1 cellular context compared by ENCODE assay signal in the genomic region with DNA sequence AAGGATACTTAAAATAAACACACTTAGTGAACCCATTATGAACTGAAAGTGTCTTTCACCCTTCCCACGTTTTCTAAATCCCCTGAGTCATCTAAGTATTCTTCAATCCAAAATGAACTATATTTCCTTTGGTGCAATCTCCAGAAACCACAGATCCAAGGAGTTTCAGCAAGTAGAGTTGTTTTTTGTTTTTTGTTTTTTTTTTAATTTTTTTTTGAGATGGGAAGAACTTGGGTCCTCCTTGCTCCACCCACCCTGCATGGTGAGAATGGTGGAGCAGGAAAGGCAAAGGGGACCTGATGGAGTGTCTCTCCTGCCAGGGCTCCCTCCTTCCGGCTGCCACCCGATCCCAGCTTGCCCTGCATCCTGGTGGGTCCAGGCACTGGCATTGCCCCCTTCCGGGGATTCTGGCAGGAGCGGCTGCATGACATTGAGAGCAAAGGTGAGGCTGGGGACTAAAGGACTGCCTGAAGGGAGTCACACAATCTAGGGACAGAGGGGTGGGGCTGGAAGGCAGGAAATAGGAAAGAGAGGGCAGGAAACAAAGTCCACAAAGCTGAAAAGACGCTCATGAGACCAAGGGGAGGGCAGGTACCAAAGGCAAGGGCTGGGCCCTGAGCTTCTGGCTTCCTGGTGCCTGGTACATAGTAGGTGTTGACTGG.
TF ChIP-seq lines count a peak whose summit lies in the region.

No MANE protein-coding gene starts in this region.

TF ChIP-seq in HepG2, 621 proteins besides CTCF, POLR2A, EP300 and RAD21 (continued from another document and continues in another):
- TF ChIP-seq, protein P1, sequence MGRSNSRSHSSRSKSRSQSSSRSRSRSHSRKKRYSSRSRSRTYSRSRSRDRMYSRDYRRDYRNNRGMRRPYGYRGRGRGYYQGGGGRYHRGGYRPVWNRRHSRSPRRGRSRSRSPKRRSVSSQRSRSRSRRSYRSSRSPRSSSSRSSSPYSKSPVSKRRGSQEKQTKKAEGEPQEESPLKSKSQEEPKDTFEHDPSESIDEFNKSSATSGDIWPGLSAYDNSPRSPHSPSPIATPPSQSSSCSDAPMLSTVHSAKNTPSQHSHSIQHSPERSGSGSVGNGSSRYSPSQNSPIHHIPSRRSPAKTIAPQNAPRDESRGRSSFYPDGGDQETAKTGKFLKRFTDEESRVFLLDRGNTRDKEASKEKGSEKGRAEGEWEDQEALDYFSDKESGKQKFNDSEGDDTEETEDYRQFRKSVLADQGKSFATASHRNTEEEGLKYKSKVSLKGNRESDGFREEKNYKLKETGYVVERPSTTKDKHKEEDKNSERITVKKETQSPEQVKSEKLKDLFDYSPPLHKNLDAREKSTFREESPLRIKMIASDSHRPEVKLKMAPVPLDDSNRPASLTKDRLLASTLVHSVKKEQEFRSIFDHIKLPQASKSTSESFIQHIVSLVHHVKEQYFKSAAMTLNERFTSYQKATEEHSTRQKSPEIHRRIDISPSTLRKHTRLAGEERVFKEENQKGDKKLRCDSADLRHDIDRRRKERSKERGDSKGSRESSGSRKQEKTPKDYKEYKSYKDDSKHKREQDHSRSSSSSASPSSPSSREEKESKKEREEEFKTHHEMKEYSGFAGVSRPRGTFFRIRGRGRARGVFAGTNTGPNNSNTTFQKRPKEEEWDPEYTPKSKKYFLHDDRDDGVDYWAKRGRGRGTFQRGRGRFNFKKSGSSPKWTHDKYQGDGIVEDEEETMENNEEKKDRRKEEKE (IDR thresholded peaks at IDR 0.05): no peak
- TF ChIP-seq, protein P2, sequence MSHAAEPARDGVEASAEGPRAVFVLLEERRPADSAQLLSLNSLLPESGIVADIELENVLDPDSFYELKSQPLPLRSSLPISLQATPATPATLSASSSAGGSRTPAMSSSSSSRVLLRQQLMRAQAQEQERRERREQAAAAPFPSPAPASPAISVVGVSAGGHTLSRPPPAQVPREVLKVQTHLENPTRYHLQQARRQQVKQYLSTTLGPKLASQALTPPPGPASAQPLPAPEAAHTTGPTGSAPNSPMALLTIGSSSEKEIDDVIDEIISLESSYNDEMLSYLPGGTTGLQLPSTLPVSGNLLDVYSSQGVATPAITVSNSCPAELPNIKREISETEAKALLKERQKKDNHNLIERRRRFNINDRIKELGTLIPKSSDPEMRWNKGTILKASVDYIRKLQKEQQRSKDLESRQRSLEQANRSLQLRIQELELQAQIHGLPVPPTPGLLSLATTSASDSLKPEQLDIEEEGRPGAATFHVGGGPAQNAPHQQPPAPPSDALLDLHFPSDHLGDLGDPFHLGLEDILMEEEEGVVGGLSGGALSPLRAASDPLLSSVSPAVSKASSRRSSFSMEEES (CRISPR knock-in tag; IDR thresholded peaks at IDR 0.05): peak; percentile 15; the same call in 1 of the 2 replicates
- TF ChIP-seq HOXD1 (CRISPR knock-in tag; IDR thresholded peaks at IDR 0.05) (no peak), ZNF251 (CRISPR knock-in tag; IDR thresholded peaks at IDR 0.05) (no peak), ZNF441 (CRISPR knock-in tag; IDR thresholded peaks at IDR 0.05; ENCODE audit: borderline replicate concordance) (0 out of 2 replicates have a peak, but pooled peaks have one; percentile 22), EZH2 (conservative IDR thresholded peaks at IDR 0.05; ENCODE audit: low read depth, low read length) (no peak), ZFX (CRISPR knock-in tag; IDR thresholded peaks at IDR 0.05; ENCODE audit: low read depth) (peak; percentile 70), ZNF34 (CRISPR knock-in tag; IDR thresholded peaks at IDR 0.05; ENCODE audit: borderline replicate concordance) (no peak), SAFB2 (CRISPR knock-in tag; IDR thresholded peaks at IDR 0.05; ENCODE audit: borderline replicate concordance, low read depth) (no peak), BHLHE40 (IDR thresholded peaks at IDR 0.05; ENCODE audit: low read length) (no peak), ZNF33A (CRISPR knock-in tag; IDR thresholded peaks at IDR 0.05; ENCODE audit: borderline replicate concordance) (no peak), KLF15 (CRISPR knock-in tag; IDR thresholded peaks at IDR 0.05; ENCODE audit: borderline replicate concordance) (no peak), SMYD3 (CRISPR knock-in tag; IDR thresholded peaks at IDR 0.05) (0 out of 2 replicates have a peak, but pooled peaks have one; percentile 46), MLLT10 (CRISPR knock-in tag; IDR thresholded peaks at IDR 0.05) (no peak), PCBP2 (optimal IDR thresholded peaks at IDR 0.05; ENCODE audit: low read depth, low read length, poor library complexity, severe bottlenecking) (no peak), SNAPC2 (CRISPR knock-in tag; IDR thresholded peaks at IDR 0.05) (0 out of 2 replicates have a peak, but pooled peaks have one; percentile 26), ZKSCAN5 (CRISPR knock-in tag; IDR thresholded peaks at IDR 0.05) (no peak), ZFP90 (CRISPR knock-in tag; IDR thresholded peaks at IDR 0.05; ENCODE audit: borderline replicate concordance) (no peak), STAG1 (CRISPR knock-in tag; IDR thresholded peaks at IDR 0.05) (no peak), PITX1 (CRISPR knock-in tag; IDR thresholded peaks at IDR 0.05) (no peak; the same call in none of the 2 replicates), ZNF775 (CRISPR knock-in tag; IDR thresholded peaks at IDR 0.05; ENCODE audit: borderline replicate concordance) (no peak), KMT2A (CRISPR knock-in tag; IDR thresholded peaks at IDR 0.05) (no peak), ZBTB8A (CRISPR knock-in tag; IDR thresholded peaks at IDR 0.05; ENCODE audit: borderline replicate concordance, low read depth) (no peak), ZSCAN20 (CRISPR knock-in tag; IDR thresholded peaks at IDR 0.05; ENCODE audit: borderline replicate concordance) (no peak), HMG20A (CRISPR knock-in tag; IDR thresholded peaks at IDR 0.05; ENCODE audit: borderline replicate concordance) (no peak)
- TF ChIP-seq, protein P3, sequence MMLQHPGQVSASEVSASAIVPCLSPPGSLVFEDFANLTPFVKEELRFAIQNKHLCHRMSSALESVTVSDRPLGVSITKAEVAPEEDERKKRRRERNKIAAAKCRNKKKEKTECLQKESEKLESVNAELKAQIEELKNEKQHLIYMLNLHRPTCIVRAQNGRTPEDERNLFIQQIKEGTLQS (CRISPR knock-in tag; IDR thresholded peaks at IDR 0.05): no peak
- TF ChIP-seq, protein P4, sequence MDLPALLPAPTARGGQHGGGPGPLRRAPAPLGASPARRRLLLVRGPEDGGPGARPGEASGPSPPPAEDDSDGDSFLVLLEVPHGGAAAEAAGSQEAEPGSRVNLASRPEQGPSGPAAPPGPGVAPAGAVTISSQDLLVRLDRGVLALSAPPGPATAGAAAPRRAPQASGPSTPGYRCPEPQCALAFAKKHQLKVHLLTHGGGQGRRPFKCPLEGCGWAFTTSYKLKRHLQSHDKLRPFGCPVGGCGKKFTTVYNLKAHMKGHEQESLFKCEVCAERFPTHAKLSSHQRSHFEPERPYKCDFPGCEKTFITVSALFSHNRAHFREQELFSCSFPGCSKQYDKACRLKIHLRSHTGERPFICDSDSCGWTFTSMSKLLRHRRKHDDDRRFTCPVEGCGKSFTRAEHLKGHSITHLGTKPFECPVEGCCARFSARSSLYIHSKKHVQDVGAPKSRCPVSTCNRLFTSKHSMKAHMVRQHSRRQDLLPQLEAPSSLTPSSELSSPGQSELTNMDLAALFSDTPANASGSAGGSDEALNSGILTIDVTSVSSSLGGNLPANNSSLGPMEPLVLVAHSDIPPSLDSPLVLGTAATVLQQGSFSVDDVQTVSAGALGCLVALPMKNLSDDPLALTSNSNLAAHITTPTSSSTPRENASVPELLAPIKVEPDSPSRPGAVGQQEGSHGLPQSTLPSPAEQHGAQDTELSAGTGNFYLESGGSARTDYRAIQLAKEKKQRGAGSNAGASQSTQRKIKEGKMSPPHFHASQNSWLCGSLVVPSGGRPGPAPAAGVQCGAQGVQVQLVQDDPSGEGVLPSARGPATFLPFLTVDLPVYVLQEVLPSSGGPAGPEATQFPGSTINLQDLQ (CRISPR knock-in tag; IDR thresholded peaks at IDR 0.05): no peak
- TF ChIP-seq, protein P5, sequence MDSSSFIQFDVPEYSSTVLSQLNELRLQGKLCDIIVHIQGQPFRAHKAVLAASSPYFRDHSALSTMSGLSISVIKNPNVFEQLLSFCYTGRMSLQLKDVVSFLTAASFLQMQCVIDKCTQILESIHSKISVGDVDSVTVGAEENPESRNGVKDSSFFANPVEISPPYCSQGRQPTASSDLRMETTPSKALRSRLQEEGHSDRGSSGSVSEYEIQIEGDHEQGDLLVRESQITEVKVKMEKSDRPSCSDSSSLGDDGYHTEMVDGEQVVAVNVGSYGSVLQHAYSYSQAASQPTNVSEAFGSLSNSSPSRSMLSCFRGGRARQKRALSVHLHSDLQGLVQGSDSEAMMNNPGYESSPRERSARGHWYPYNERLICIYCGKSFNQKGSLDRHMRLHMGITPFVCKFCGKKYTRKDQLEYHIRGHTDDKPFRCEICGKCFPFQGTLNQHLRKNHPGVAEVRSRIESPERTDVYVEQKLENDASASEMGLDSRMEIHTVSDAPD (CRISPR knock-in tag; IDR thresholded peaks at IDR 0.05): no peak
- TF ChIP-seq, protein P6, sequence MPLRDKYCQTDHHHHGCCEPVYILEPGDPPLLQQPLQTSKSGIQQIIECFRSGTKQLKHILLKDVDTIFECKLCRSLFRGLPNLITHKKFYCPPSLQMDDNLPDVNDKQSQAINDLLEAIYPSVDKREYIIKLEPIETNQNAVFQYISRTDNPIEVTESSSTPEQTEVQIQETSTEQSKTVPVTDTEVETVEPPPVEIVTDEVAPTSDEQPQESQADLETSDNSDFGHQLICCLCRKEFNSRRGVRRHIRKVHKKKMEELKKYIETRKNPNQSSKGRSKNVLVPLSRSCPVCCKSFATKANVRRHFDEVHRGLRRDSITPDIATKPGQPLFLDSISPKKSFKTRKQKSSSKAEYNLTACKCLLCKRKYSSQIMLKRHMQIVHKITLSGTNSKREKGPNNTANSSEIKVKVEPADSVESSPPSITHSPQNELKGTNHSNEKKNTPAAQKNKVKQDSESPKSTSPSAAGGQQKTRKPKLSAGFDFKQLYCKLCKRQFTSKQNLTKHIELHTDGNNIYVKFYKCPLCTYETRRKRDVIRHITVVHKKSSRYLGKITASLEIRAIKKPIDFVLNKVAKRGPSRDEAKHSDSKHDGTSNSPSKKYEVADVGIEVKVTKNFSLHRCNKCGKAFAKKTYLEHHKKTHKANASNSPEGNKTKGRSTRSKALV (CRISPR knock-in tag; IDR thresholded peaks at IDR 0.05): 0 out of 2 replicates have a peak, but pooled peaks have one; percentile 60
- TF ChIP-seq, protein P7, sequence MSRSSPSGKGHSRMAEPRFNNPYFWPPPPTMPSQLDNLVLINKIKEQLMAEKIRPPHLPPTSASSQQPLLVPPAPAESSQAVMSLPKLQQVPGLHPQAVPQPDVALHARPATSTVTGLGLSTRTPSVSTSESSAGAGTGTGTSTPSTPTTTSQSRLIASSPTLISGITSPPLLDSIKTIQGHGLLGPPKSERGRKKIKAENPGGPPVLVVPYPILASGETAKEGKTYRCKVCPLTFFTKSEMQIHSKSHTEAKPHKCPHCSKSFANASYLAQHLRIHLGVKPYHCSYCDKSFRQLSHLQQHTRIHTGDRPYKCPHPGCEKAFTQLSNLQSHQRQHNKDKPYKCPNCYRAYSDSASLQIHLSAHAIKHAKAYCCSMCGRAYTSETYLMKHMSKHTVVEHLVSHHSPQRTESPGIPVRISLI (CRISPR knock-in tag; IDR thresholded peaks at IDR 0.05; ENCODE audit: borderline replicate concordance): no peak
- TF ChIP-seq, protein P8, sequence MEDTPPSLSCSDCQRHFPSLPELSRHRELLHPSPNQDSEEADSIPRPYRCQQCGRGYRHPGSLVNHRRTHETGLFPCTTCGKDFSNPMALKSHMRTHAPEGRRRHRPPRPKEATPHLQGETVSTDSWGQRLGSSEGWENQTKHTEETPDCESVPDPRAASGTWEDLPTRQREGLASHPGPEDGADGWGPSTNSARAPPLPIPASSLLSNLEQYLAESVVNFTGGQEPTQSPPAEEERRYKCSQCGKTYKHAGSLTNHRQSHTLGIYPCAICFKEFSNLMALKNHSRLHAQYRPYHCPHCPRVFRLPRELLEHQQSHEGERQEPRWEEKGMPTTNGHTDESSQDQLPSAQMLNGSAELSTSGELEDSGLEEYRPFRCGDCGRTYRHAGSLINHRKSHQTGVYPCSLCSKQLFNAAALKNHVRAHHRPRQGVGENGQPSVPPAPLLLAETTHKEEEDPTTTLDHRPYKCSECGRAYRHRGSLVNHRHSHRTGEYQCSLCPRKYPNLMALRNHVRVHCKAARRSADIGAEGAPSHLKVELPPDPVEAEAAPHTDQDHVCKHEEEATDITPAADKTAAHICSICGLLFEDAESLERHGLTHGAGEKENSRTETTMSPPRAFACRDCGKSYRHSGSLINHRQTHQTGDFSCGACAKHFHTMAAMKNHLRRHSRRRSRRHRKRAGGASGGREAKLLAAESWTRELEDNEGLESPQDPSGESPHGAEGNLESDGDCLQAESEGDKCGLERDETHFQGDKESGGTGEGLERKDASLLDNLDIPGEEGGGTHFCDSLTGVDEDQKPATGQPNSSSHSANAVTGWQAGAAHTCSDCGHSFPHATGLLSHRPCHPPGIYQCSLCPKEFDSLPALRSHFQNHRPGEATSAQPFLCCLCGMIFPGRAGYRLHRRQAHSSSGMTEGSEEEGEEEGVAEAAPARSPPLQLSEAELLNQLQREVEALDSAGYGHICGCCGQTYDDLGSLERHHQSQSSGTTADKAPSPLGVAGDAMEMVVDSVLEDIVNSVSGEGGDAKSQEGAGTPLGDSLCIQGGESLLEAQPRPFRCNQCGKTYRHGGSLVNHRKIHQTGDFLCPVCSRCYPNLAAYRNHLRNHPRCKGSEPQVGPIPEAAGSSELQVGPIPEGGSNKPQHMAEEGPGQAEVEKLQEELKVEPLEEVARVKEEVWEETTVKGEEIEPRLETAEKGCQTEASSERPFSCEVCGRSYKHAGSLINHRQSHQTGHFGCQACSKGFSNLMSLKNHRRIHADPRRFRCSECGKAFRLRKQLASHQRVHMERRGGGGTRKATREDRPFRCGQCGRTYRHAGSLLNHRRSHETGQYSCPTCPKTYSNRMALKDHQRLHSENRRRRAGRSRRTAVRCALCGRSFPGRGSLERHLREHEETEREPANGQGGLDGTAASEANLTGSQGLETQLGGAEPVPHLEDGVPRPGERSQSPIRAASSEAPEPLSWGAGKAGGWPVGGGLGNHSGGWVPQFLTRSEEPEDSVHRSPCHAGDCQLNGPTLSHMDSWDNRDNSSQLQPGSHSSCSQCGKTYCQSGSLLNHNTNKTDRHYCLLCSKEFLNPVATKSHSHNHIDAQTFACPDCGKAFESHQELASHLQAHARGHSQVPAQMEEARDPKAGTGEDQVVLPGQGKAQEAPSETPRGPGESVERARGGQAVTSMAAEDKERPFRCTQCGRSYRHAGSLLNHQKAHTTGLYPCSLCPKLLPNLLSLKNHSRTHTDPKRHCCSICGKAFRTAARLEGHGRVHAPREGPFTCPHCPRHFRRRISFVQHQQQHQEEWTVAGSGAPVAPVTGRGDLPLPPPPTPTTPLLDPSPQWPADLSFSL (CRISPR knock-in tag; IDR thresholded peaks at IDR 0.05): no peak
